8 cellular contexts compared by ENCODE assay signal in genomic region chr12:32789911-32790310, GRCh38.
"Had no signal": no experiment of that assay in that cellular context is flagged by ENCODE, and none has a peak within 500 bp of the region (broad histone marks: within the 10 kb centered on the region; RNA-seq: fewer than 3 reads in every experiment).

No MANE protein-coding gene starts in this region.

- H3K9me3 Mint-ChIP-seq: HFFc6 had no signal

- H3K4me3 Mint-ChIP-seq: HFFc6 had no signal

- H3K4me1 ChIP-seq: HAP-1 had no signal

- DNase-seq: GM23248, GOT3, H7, HFFc6, IMR-90 had no signal

- ATAC-seq: HCT116, K562 had no signal

- H3K27ac ChIP-seq: GM23248 had no signal

- H3K27ac Mint-ChIP-seq: HFFc6 had no signal

- H3K36me3 ChIP-seq: HAP-1 had no signal

- H3K4me3 ChIP-seq: GM23248, HAP-1, K562 had no signal

- H3K9me3 ChIP-seq: HAP-1 had no signal
